9 cellular contexts compared by ENCODE assay signal in the genomic region with DNA sequence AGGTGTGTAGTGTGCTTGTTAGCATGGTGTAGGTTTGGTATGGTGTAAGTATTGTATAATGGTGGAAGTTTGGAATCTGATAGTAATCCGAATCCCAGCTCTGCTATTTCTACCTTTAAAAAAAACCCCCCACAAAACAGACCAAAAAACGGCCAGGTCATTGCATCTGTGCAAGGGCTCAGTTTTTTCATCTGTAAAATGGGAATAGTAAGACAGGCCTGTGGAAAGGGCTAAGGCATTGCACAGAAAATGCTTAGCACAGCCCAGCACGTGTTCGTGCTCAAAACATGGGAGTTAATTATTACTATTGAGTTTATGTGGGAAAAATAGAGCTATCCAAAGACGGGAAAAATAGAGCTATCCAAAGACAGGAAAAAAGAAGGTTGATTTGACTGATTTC.
DNase-seq lines count a peak whose midpoint lies in the region; ATAC-seq and TF ChIP-seq lines count a peak whose summit lies in the region.
"Had no signal": no experiment of that assay in that cellular context is flagged by ENCODE, and none has a peak within 500 bp of the region (broad histone marks: within the 10 kb centered on the region; RNA-seq: fewer than 3 reads in every experiment).

No MANE protein-coding gene starts in this region.

- peak overlapping the region; percentile 72 for H3K4me3 Mint-ChIP-seq in activated CD8-positive, alpha-beta T cell treated with anti-CD3 and anti-CD28 coated beads for 36 hours
- H3K4me3 Mint-ChIP-seq in memory B cell = peak overlapping the region; percentile 86

- H2AFZ ChIP-seq in mammary epithelial cell (ENCODE audit: low read depth, low read length) = no peak overlapping the region

- H3K27me3 Mint-ChIP-seq in activated CD8-positive, alpha-beta T cell treated with anti-CD3 and anti-CD28 coated beads for 36 hours = no peaks in the 10 kb centered on the region
- H3K27me3 Mint-ChIP-seq in memory B cell = no peaks in the 10 kb centered on the region

- H3K36me3 Mint-ChIP-seq in activated CD8-positive, alpha-beta T cell treated with anti-CD3 and anti-CD28 coated beads for 36 hours (ENCODE audit: low read depth) = no peaks in the 10 kb centered on the region
- H3K36me3 Mint-ChIP-seq in memory B cell = peaks cover 7% of the 10 kb centered on the region

- TF ChIP-seq POLR2A in breast epithelium (IDR thresholded peaks at IDR 0.05) = no peak
- TF ChIP-seq POLR2A in transverse colon (IDR thresholded peaks at IDR 0.05) = no peak

- H4K20me1 ChIP-seq in mammary epithelial cell (ENCODE audit: insufficient read depth, low read length) = no peaks in the 10 kb centered on the region

- H3K4me1 ChIP-seq in breast epithelium (peaks cover 0 to 4% of the 10 kb centered on the region in 2 donors), mammary epithelial cell (ENCODE audit: insufficient read depth, low read length) (peaks cover 31% of the 10 kb centered on the region), transverse colon (peaks cover 15 to 64% (median 29%) of the 10 kb centered on the region in 4 donors)

- dilution Hi-C loops in mammary epithelial cell (cut with HindIII; ENCODE audit: low sequenced_read_pairs) = loop anchor here (5.0 kb wide), 1 partner anchor 62 kb away; no protein-coding TSS in a partner anchor

- TF ChIP-seq EP300 in transverse colon (IDR thresholded peaks at IDR 0.05; ENCODE audit: low read depth) = no peak

- no peaks in the 10 kb centered on the region for H3K9me3 ChIP-seq in breast epithelium
- no peaks in the 10 kb centered on the region for H3K9me3 ChIP-seq in mammary epithelial cell (replicated peaks; ENCODE audit: insufficient read depth, low read length)
- no peaks in the 10 kb centered on the region for H3K9me3 ChIP-seq in transverse colon
- H3K9me3 ChIP-seq: BE2C had no signal

- no peaks in the 10 kb centered on the region for H3K9me3 Mint-ChIP-seq in activated CD8-positive, alpha-beta T cell treated with anti-CD3 and anti-CD28 coated beads for 36 hours
- H3K9me3 Mint-ChIP-seq in memory B cell = no peaks in the 10 kb centered on the region

- H3K4me3 ChIP-seq in breast epithelium (no peak overlapping the region), mammary epithelial cell (replicated peaks in 1 of 3; ENCODE audit: insufficient read depth in 1 of 3, low read depth in 2 of 3, low read length in 3 of 3) (no peak overlapping the region), transverse colon (no peak overlapping the region)

- peak overlapping the region; percentile 1 for H3K27ac Mint-ChIP-seq in activated CD8-positive, alpha-beta T cell treated with anti-CD3 and anti-CD28 coated beads for 36 hours
- peak overlapping the region; percentile 84 for H3K27ac Mint-ChIP-seq in memory B cell

- in situ Hi-C loops in mammary epithelial cell (cut with MboI; ENCODE audit: low sequenced_read_pairs in 2 of 2) (loop anchor here in 1 of 2 donors (10.0 kb wide), 1 partner anchor 136 kb away; no protein-coding TSS in a partner anchor), transverse colon (cut with MboI; ENCODE audit: low pct_ligation_motif_present in 1 of 4, low pct_unique_long_range_greater_than_20kb in 1 of 4, low sequenced_read_pairs in 3 of 4) (loop anchor here in 1 of 4 donors (10.0 kb wide), 1 partner anchor 176 kb away; no protein-coding TSS in a partner anchor)

- no peak for ATAC-seq in activated CD8-positive, alpha-beta T cell treated with anti-CD3 and anti-CD28 coated beads for 36 hours
- ATAC-seq in memory B cell (ENCODE audit: low read depth) = no peak

- H3K27me3 ChIP-seq in breast epithelium (no peaks in the 10 kb centered on the region), mammary epithelial cell (ENCODE audit: insufficient read depth, low read length) (no peaks in the 10 kb centered on the region), transverse colon (no peaks in the 10 kb centered on the region)
- H3K27me3 ChIP-seq: BE2C had no signal

- POLR2A ChIA-PET in activated CD8-positive, alpha-beta T cell treated with anti-CD3 and anti-CD28 coated beads for 36 hours (lab: Charles Lee) = interaction anchor here (1.5 kb wide), 1 partner anchor 22 kb away, joined by 5 read pairs; no protein-coding TSS in a partner anchor

- H3K36me3 ChIP-seq in breast epithelium = no peaks in the 10 kb centered on the region
- H3K36me3 ChIP-seq in mammary epithelial cell (ENCODE audit: insufficient read depth, low read length) = no peaks in the 10 kb centered on the region
- no peaks in the 10 kb centered on the region for H3K36me3 ChIP-seq in transverse colon
- H3K36me3 ChIP-seq: BE2C had no signal

- H3K4me1 Mint-ChIP-seq in activated CD8-positive, alpha-beta T cell treated with anti-CD3 and anti-CD28 coated beads for 36 hours (ENCODE audit: low read depth) = peaks cover 37% of the 10 kb centered on the region
- H3K4me1 Mint-ChIP-seq in memory B cell = peaks cover 63% of the 10 kb centered on the region

- no peak overlapping the region for H3K4me2 ChIP-seq in mammary epithelial cell (ENCODE audit: insufficient read depth, low read depth, low read length)

- 88% methylated on average over 5 of the region's 5 CpGs for WGBS in mammary epithelial cell (ENCODE audit: low coverage, missing lambda C conversion rate)
- 90 to 97% methylated on average over 5 of the region's 5 CpGs for WGBS in transverse colon (ENCODE audit: low coverage in 1 of 2), 2 donors

- CTCF ChIA-PET in mammary epithelial cell (lab: Charles Lee; ENCODE audit: low non-redundant PET) = no interaction called here
- CTCF ChIA-PET in activated CD8-positive, alpha-beta T cell treated with anti-CD3 and anti-CD28 coated beads for 36 hours (lab: Charles Lee) = interaction anchor here (0.7 to 2.1 kb wide), 4 partner anchors 58 to 264 kb away, joined by 3 to 6 read pairs (median 4); no protein-coding TSS in a partner anchor

- no peaks in the 10 kb centered on the region for H3K79me2 ChIP-seq in mammary epithelial cell (ENCODE audit: insufficient read depth, low read length)

- no peak overlapping the region for H3K9ac ChIP-seq in mammary epithelial cell (ENCODE audit: insufficient read depth, low read length)

- no peak for DNase-seq in breast epithelium (ENCODE audit: low spot score in 2 of 2)
- DNase-seq in mammary epithelial cell = no peak
- DNase-seq in activated CD8-positive, alpha-beta T cell treated with anti-CD3 and anti-CD28 coated beads for 36 hours = no peak
- no peak for DNase-seq in memory B cell (ENCODE audit: low spot score in 2 of 2)
- no peak for DNase-seq in transverse colon
- no peak for DNase-seq in head of caudate nucleus
- DNase-seq in GM19240 (ENCODE audit: insufficient read length, low spot score) = no peak
- DNase-seq in NCI-H1105 (lab: John Stamatoyannopoulos, UW) = no peak

- TF ChIP-seq CTCF in breast epithelium (IDR thresholded peaks at IDR 0.05) (no peak), mammary epithelial cell (conservative IDR thresholded peaks at IDR 0.05 in 1 of 2, IDR thresholded peaks at IDR 0.05 in 1 of 2; ENCODE audit: extremely low read depth in 1 of 2, insufficient read depth in 1 of 2, low read depth in 1 of 2, low read length in 2 of 2) (no peak), transverse colon (IDR thresholded peaks at IDR 0.05) (no peak)
- TF ChIP-seq CTCF in activated CD8-positive, alpha-beta T cell treated with anti-CD3 and anti-CD28 coated beads for 36 hours (IDR thresholded peaks at IDR 0.05) = no peak

- H3K27ac ChIP-seq in breast epithelium (peak overlapping the region; percentile 89 to 95), mammary epithelial cell (ENCODE audit: insufficient read depth, low read depth, low read length) (no peak overlapping the region), transverse colon (peak overlapping the region in 3 of 4 donors; percentile 73 to 82 (median 80))

- intact Hi-C loops in breast epithelium (cut with DNase I; ENCODE audit: low total_unique reads) = loop anchor here (5.0 kb wide), 1 partner anchor 223 kb away; no protein-coding TSS in a partner anchor
- intact Hi-C loops in mammary epithelial cell (cut with micrococcal nuclease) = no loop called here
- intact Hi-C loops in activated CD8-positive, alpha-beta T cell treated with anti-CD3 and anti-CD28 coated beads for 36 hours (cut with micrococcal nuclease) = no loop called here
- intact Hi-C loops in transverse colon (cut with DNase I; ENCODE audit: low total_unique reads) = no loop called here
- intact Hi-C loops in head of caudate nucleus (cut with DNase I) = loop anchor here (10.0 kb wide), 1 partner anchor 64 kb away; no protein-coding TSS in a partner anchor

- no TSS peak for BruUV-seq in mammary epithelial cell (replicated peaks; lab: Mats Ljungman, UMichigan)

Comparison
In these comparisons a context has a peak if more than half of its experiments do, and no peak if none do; other contexts are left out.
1. intact Hi-C loops: an anchor here in breast epithelium (5.0 kb wide) and head of caudate nucleus (10.0 kb wide); none called in mammary epithelial cell, activated CD8-positive, alpha-beta T cell treated with anti-CD3 and anti-CD28 coated beads for 36 hours and transverse colon.